Comparison of ENCODE assay signal across 18 cellular contexts in the genomic region with DNA sequence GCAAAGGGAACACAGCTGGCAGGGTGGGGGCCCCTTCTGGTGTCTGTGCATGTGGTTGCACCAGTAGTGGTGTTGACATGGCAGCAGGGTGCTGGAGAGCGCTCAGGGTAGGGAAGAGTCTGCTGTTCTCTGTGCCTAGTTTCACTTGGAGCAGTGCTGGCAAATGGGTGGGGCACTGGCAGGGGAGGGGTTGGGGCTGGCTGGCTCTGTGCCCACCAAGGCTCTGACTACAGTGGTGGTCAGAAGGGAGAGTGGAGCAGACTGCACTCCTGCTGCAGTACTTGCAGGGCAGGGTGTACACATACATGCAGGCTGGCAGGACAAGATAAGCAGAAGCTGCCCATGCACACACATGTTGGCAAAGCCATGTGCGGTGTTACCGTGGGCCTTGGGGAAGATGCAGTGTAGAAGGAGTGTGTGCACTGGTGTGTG. TPM values are rescaled to one million over a fixed set of nuclear protein-coding genes. Genes with fewer than 3 reads are reported as not detected.
DNase-seq lines count a peak whose midpoint lies in the region; ATAC-seq, FAIRE-seq and TF ChIP-seq lines count a peak whose summit lies in the region.
"Had no signal": no experiment of that assay in that cellular context is flagged by ENCODE, and none has a peak within 500 bp of the region (broad histone marks: within the 10 kb centered on the region; RNA-seq: fewer than 3 reads in every experiment).

No MANE protein-coding gene starts in this region.

- H3K9me3 Mint-ChIP-seq in activated CD4-positive, alpha-beta T cell treated with anti-CD3 and anti-CD28 coated beads for 36 hours (ENCODE audit: low read depth): peaks cover 3% of the 10 kb centered on the region
- H3K9me3 Mint-ChIP-seq in activated naive CD8-positive, alpha-beta T cell treated with anti-CD3 and anti-CD28 coated beads, Interleukin-2, amount 50 U/mL, for 24 hours: no peaks in the 10 kb centered on the region
- H3K9me3 Mint-ChIP-seq: dendritic cell treated with granulocyte-macrophage colony-stimulating factor and Interleukin-4, amounts not matched to agents 40 ng/mL and 50 ng/mL, for 4 days had no signal

- no peaks in the 10 kb centered on the region for H4K20me1 ChIP-seq in DND-41 (ENCODE audit: insufficient read depth, low read length)
- H4K20me1 ChIP-seq in Karpas-422 (ENCODE audit: insufficient read depth, low read depth, low read length): no peaks in the 10 kb centered on the region

- no peak for FAIRE-seq in bronchial epithelial cell (lab: Jason Lieb, UNC)
- FAIRE-seq: endothelial cell of umbilical vein had no signal

- no peaks in the 10 kb centered on the region for H3K4me1 Mint-ChIP-seq in activated CD4-positive, alpha-beta T cell treated with anti-CD3 and anti-CD28 coated beads for 36 hours
- H3K4me1 Mint-ChIP-seq in activated naive CD8-positive, alpha-beta T cell treated with anti-CD3 and anti-CD28 coated beads, Interleukin-2, amount 50 U/mL, for 24 hours: no peaks in the 10 kb centered on the region

- H3K79me2 ChIP-seq in DND-41 (ENCODE audit: insufficient read depth, low read length): no peaks in the 10 kb centered on the region
- H3K79me2 ChIP-seq in Karpas-422 (ENCODE audit: low read length): no peaks in the 10 kb centered on the region

- peaks cover 7% of the 10 kb centered on the region for H3K36me3 Mint-ChIP-seq in activated CD4-positive, alpha-beta T cell treated with anti-CD3 and anti-CD28 coated beads for 36 hours (ENCODE audit: low read depth)
- H3K36me3 Mint-ChIP-seq in activated naive CD8-positive, alpha-beta T cell treated with anti-CD3 and anti-CD28 coated beads, Interleukin-2, amount 50 U/mL, for 24 hours (ENCODE audit: low read depth): peaks cover 8% of the 10 kb centered on the region

- no peaks in the 10 kb centered on the region for H3K4me1 ChIP-seq in DND-41 (ENCODE audit: insufficient read depth, low read length)
- H3K4me1 ChIP-seq in Karpas-422 (ENCODE audit: low read length): peaks cover 18% of the 10 kb centered on the region
- H3K4me1 ChIP-seq in mucosa of descending colon (ENCODE audit: low read depth): no peaks in the 10 kb centered on the region

- TF ChIP-seq CTCF in DND-41 (IDR thresholded peaks at IDR 0.05; ENCODE audit: borderline replicate concordance, extremely low read depth, low read length, poor library complexity, severe bottlenecking) (no peak), bronchial epithelial cell (IDR thresholded peaks at IDR 0.05; ENCODE audit: insufficient read depth, low read length, severe bottlenecking) (no peak), mucosa of descending colon (IDR thresholded peaks at IDR 0.05) (no peak), WERI-Rb-1 (IDR thresholded peaks at IDR 0.05; ENCODE audit: low read depth, low read length) (no peak)

- CTCF ChIA-PET in activated CD4-positive, alpha-beta T cell treated with anti-CD3 and anti-CD28 coated beads for 36 hours (lab: Charles Lee): no interaction called here

- intact Hi-C loops in mucosa of descending colon (cut with DNase I, micrococcal nuclease): no loop called here
- intact Hi-C loops in activated CD4-positive, alpha-beta T cell treated with anti-CD3 and anti-CD28 coated beads for 36 hours (cut with DNase I, micrococcal nuclease): no loop called here

- H3K4me2 ChIP-seq in DND-41 (ENCODE audit: insufficient read depth, low read length): no peak overlapping the region
- peak overlapping the region; percentile 26 for H3K4me2 ChIP-seq in Karpas-422 (ENCODE audit: low read depth, low read length, poor library complexity, severe bottlenecking)
- H3K4me2 ChIP-seq: SK-N-SH had no signal

- H3K27ac ChIP-seq in DND-41 (ENCODE audit: low read length): no peak overlapping the region
- H3K27ac ChIP-seq in Karpas-422 (ENCODE audit: low read length): no peak overlapping the region
- no peak overlapping the region for H3K27ac ChIP-seq in WERI-Rb-1

- H3K4me3 ChIP-seq in DND-41 (ENCODE audit: low read depth in 1 of 2, low read length in 2 of 2) (no peak overlapping the region), Karpas-422 (ENCODE audit: low read length) (no peak overlapping the region), bronchial epithelial cell (ENCODE audit: low read depth, low read length) (no peak overlapping the region), mucosa of descending colon (no peak overlapping the region), WERI-Rb-1 (ENCODE audit: low read depth, low read length) (no peak overlapping the region)

- H3K36me3 ChIP-seq in DND-41 (ENCODE audit: insufficient read depth, low read length) (no peaks in the 10 kb centered on the region), Karpas-422 (ENCODE audit: insufficient read depth, low read length) (no peaks in the 10 kb centered on the region), bronchial epithelial cell (ENCODE audit: control insufficient read depth, insufficient read depth, low read length) (no peaks in the 10 kb centered on the region), mucosa of descending colon (ENCODE audit: low read depth) (no peaks in the 10 kb centered on the region), WERI-Rb-1 (no peaks in the 10 kb centered on the region)

- POLR2A ChIA-PET in activated CD4-positive, alpha-beta T cell treated with anti-CD3 and anti-CD28 coated beads for 36 hours (lab: Charles Lee): no interaction called here

- no peaks in the 10 kb centered on the region for H3K9me2 ChIP-seq in Karpas-422 (replicated peaks; ENCODE audit: insufficient read depth, low read length)
- H3K9me2 ChIP-seq: SK-N-SH had no signal

- ATAC-seq in DND-41 (ENCODE audit: insufficient read depth, low read depth) (peak; percentile 78), mucosa of descending colon (peak; percentile 54)
- ATAC-seq in activated CD4-positive, alpha-beta T cell treated with anti-CD3 and anti-CD28 coated beads for 36 hours: no peak
- no peak for ATAC-seq in activated naive CD8-positive, alpha-beta T cell treated with anti-CD3 and anti-CD28 coated beads, Interleukin-2, amount 50 U/mL, for 24 hours
- ATAC-seq: CD8-positive, alpha-beta T cell had no signal

- H2AFZ ChIP-seq in DND-41 (ENCODE audit: low read depth, low read length) (no peak overlapping the region), Karpas-422 (ENCODE audit: low read length) (no peak overlapping the region)

- DNase-seq in DND-41: peak; percentile 31
- no peak for DNase-seq in Karpas-422
- DNase-seq in bronchial epithelial cell (ENCODE audit: low read depth): peak; percentile 2
- no peak for DNase-seq in mucosa of descending colon
- DNase-seq in epidermal melanocyte (ENCODE audit: insufficient read length, low spot score): no peak
- no peak for DNase-seq in WERI-Rb-1
- DNase-seq in activated CD4-positive, alpha-beta T cell treated with anti-CD3 and anti-CD28 coated beads for 36 hours: no peak
- no peak for DNase-seq in activated naive CD8-positive, alpha-beta T cell treated with anti-CD3 and anti-CD28 coated beads, Interleukin-2, amount 50 U/mL, for 24 hours
- DNase-seq: activated CD4-positive, alpha-beta T cell treated with anti-CD3 and anti-CD28 coated beads for 1 hour; CD8-positive, alpha-beta T cell; DMS79; Kasumi-1; midbrain; NCI-H1417; NCI-H526 treated with DMSO at 0.1 percent for 48 hours; SK-N-SH had no signal

- H3K27me3 ChIP-seq in DND-41 (ENCODE audit: insufficient read depth, low read length, poor library complexity) (no peaks in the 10 kb centered on the region), Karpas-422 (ENCODE audit: low read length) (no peaks in the 10 kb centered on the region), bronchial epithelial cell (ENCODE audit: control insufficient read depth, insufficient read depth, low read length) (peaks cover 4% of the 10 kb centered on the region), WERI-Rb-1 (ENCODE audit: insufficient read depth, low read depth, severe bottlenecking) (no peaks in the 10 kb centered on the region)

- H3K27me3 Mint-ChIP-seq in activated CD4-positive, alpha-beta T cell treated with anti-CD3 and anti-CD28 coated beads for 36 hours: no peaks in the 10 kb centered on the region
- no peaks in the 10 kb centered on the region for H3K27me3 Mint-ChIP-seq in activated naive CD8-positive, alpha-beta T cell treated with anti-CD3 and anti-CD28 coated beads, Interleukin-2, amount 50 U/mL, for 24 hours

- H3K4me3 Mint-ChIP-seq in activated CD4-positive, alpha-beta T cell treated with anti-CD3 and anti-CD28 coated beads for 36 hours: no peak overlapping the region
- H3K4me3 Mint-ChIP-seq in activated naive CD8-positive, alpha-beta T cell treated with anti-CD3 and anti-CD28 coated beads, Interleukin-2, amount 50 U/mL, for 24 hours: no peak overlapping the region
- H3K4me3 Mint-ChIP-seq: CD8-positive, alpha-beta T cell; dendritic cell treated with granulocyte-macrophage colony-stimulating factor and Interleukin-4, amounts not matched to agents 40 ng/mL and 50 ng/mL, for 4 days had no signal

- H3K9me3 ChIP-seq in DND-41 (ENCODE audit: insufficient read depth, low read length, severe bottlenecking): no peaks in the 10 kb centered on the region
- no peaks in the 10 kb centered on the region for H3K9me3 ChIP-seq in Karpas-422 (ENCODE audit: low read length)
- H3K9me3 ChIP-seq in mucosa of descending colon: no peaks in the 10 kb centered on the region
- H3K9me3 ChIP-seq in WERI-Rb-1 (ENCODE audit: severe bottlenecking): no peaks in the 10 kb centered on the region
- H3K9me3 ChIP-seq: SK-N-SH had no signal

- H3K9ac ChIP-seq in DND-41 (ENCODE audit: low read depth, low read length) (no peak overlapping the region), Karpas-422 (ENCODE audit: low read length) (no peak overlapping the region)
- H3K9ac ChIP-seq: SK-N-SH had no signal

- no peak overlapping the region for H3K27ac Mint-ChIP-seq in activated CD4-positive, alpha-beta T cell treated with anti-CD3 and anti-CD28 coated beads for 36 hours
- H3K27ac Mint-ChIP-seq in activated naive CD8-positive, alpha-beta T cell treated with anti-CD3 and anti-CD28 coated beads, Interleukin-2, amount 50 U/mL, for 24 hours: no peak overlapping the region
- H3K27ac Mint-ChIP-seq: CD8-positive, alpha-beta T cell; dendritic cell treated with granulocyte-macrophage colony-stimulating factor and Interleukin-4, amounts not matched to agents 40 ng/mL and 50 ng/mL, for 4 days had no signal

RNA-seq across cellular contexts. Expression of gene FAM25A, which starts 18.2 kb away (rescaled TPM):
- not detected in 2 replicates for total RNA-seq in Karpas-422 (2014; rRNA removed; shearing (Covaris generic); ENCODE audit: low replicate concordance)
- total RNA-seq in bronchial epithelial cell (4.7 and 30.6 TPM in 2 replicates), mucosa of descending colon (not detected)
- not detected for total RNA-seq in activated CD4-positive, alpha-beta T cell treated with anti-CD3 and anti-CD28 coated beads for 36 hours
- total RNA-seq: CD8-positive, alpha-beta T cell; endothelial cell of umbilical vein had no signal

RNA-seq across cellular contexts. Expression of gene GLUD1, which starts 56.3 kb away (rescaled TPM):
- 74.6 and 76.0 TPM in 2 replicates for total RNA-seq in Karpas-422 (2014; rRNA removed; shearing (Covaris generic); ENCODE audit: low replicate concordance)
- 225 and 249 TPM in 2 replicates for total RNA-seq in bronchial epithelial cell
- total RNA-seq in mucosa of descending colon: 100 to 1,000 TPM; 114 to 141 (median 131) TPM
- 100 to 1,000 TPM in 1 of 2 experiments, 10 to 100 TPM in 1; 98.4 to 125 TPM for total RNA-seq in activated CD4-positive, alpha-beta T cell treated with anti-CD3 and anti-CD28 coated beads for 36 hours

RNA-seq across cellular contexts. Expression of gene SHLD2, which starts 56.7 kb away (rescaled TPM):
- total RNA-seq in Karpas-422 (2014; rRNA removed; shearing (Covaris generic); ENCODE audit: low replicate concordance): 12.0 and 21.4 TPM in 2 replicates
- 19.2 and 28.7 TPM in 2 replicates for total RNA-seq in bronchial epithelial cell
- 10 to 100 TPM; 28.0 to 32.2 (median 28.7) TPM for total RNA-seq in mucosa of descending colon
- total RNA-seq in activated CD4-positive, alpha-beta T cell treated with anti-CD3 and anti-CD28 coated beads for 36 hours: 10 to 100 TPM; 29.7 to 29.9 TPM

Comparison
In these comparisons a context has a peak if more than half of its experiments do, and no peak if none do; other contexts are left out.
1. ATAC-seq: peak in DND-41 (single experiment) and mucosa of descending colon (single experiment); none in activated CD4-positive, alpha-beta T cell treated with anti-CD3 and anti-CD28 coated beads for 36 hours (single experiment) and activated naive CD8-positive, alpha-beta T cell treated with anti-CD3 and anti-CD28 coated beads, Interleukin-2, amount 50 U/mL, for 24 hours (single experiment).
2. DNase-seq: peak in DND-41 (single experiment) and bronchial epithelial cell (single experiment); none in Karpas-422 (single experiment), mucosa of descending colon (0 of 3), epidermal melanocyte (single experiment), WERI-Rb-1 (single experiment), activated CD4-positive, alpha-beta T cell treated with anti-CD3 and anti-CD28 coated beads for 36 hours (single experiment) and activated naive CD8-positive, alpha-beta T cell treated with anti-CD3 and anti-CD28 coated beads, Interleukin-2, amount 50 U/mL, for 24 hours (single experiment).